Comparison of ENCODE assay signal across 25 cellular contexts in the genomic region with DNA sequence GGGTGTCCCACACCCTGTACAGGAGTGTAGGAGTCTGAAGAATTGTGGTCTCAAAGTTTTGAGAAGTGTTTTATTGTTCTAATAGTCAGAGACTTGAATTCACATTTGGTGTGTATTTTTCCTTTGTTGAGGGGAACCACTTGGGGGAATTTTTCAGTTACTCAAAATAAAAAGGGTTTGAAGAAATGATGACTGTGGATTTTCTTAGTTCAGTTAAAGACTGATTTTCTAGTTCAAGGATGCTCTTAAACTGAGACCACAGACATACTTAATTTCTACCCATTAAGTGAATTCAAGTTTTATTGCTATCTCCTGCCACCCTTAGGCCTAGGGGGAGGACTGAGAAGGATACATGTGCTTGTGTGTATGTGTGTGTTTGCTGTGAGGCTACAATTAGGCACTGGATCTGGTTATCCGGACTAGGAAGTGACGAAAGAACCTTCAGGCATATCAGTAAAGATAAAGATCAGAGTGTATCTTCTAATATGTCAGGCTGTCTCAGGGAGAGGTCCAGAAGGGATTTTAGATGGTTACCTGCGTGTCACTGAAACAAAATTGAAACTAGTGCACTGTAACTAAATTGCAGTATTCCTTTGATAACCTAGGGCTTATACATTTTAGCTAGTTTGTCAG.
DNase-seq lines count a peak whose midpoint lies in the region; ATAC-seq and TF ChIP-seq lines count a peak whose summit lies in the region.
"Had no signal": no experiment of that assay in that cellular context is flagged by ENCODE, and none has a peak within 500 bp of the region (broad histone marks: within the 10 kb centered on the region; RNA-seq: fewer than 3 reads in every experiment).

No MANE protein-coding gene starts in this region.

- no peak overlapping the region for H3K14ac ChIP-seq in neuronal stem cell (ENCODE audit: low read length)

- no peak overlapping the region for H3K23ac ChIP-seq in neuronal stem cell (ENCODE audit: low read depth, low read length, poor library complexity)

- H3F3A ChIP-seq in SK-N-SH (replicated peaks; ENCODE audit: insufficient read depth): no peaks in the 10 kb centered on the region
- no peaks in the 10 kb centered on the region for H3F3A ChIP-seq in GM23338 (replicated peaks; ENCODE audit: low read depth)

- H3K36me3 ChIP-seq in SK-N-SH (replicated peaks in 1 of 2; ENCODE audit: control insufficient read depth in 1 of 2, insufficient read depth in 2 of 2, low read length in 1 of 2) (no peaks in the 10 kb centered on the region), GM23338 (ENCODE audit: insufficient read depth) (no peaks in the 10 kb centered on the region), OCI-LY3 (replicated peaks; ENCODE audit: low read depth, low read length) (no peaks in the 10 kb centered on the region), neuronal stem cell (replicated peaks in 1 of 2; ENCODE audit: control insufficient read depth in 2 of 2, insufficient read depth in 2 of 2, low read length in 2 of 2) (no peaks in the 10 kb centered on the region), heart right ventricle (no peaks in the 10 kb centered on the region)
- H3K36me3 ChIP-seq: BE2C; BLaER1 treated with 17β-estradiol and CSF1 and Interleukin-3, amounts not matched to agents 10 nM and 100 nM; HAP-1 had no signal

- peak overlapping the region in 1 of 2 experiments; percentile 14; a peak in 1 of 4 replicates for H3K27ac ChIP-seq in SK-N-SH (ENCODE audit: low read depth in 2 of 2, low read length in 1 of 2)
- H3K27ac ChIP-seq in GM23338 (ENCODE audit: low read depth): no peak overlapping the region
- H3K27ac ChIP-seq in OCI-LY3 (ENCODE audit: low read length): no peak overlapping the region
- H3K27ac ChIP-seq in neuronal stem cell (replicated peaks; ENCODE audit: low read length): no peak overlapping the region
- no peak overlapping the region for H3K27ac ChIP-seq in heart right ventricle
- H3K27ac ChIP-seq: A549; BLaER1 treated with 17β-estradiol and CSF1 and Interleukin-3, amounts not matched to agents 10 nM and 100 nM; GM23248 had no signal

- H4K20me1 ChIP-seq in SK-N-SH (ENCODE audit: insufficient read depth) (no peaks in the 10 kb centered on the region), GM23338 (replicated peaks; ENCODE audit: insufficient read depth) (no peaks in the 10 kb centered on the region), OCI-LY3 (ENCODE audit: insufficient read depth, low read length) (no peaks in the 10 kb centered on the region)
- H4K20me1 ChIP-seq: BLaER1 treated with 17β-estradiol and CSF1 and Interleukin-3, amounts not matched to agents 10 nM and 100 nM had no signal

- CTCF ChIA-PET in SK-N-SH (lab: Yijun Ruan, JAX): no interaction called here

- H3K4me2 ChIP-seq in SK-N-SH (no peak overlapping the region), GM23338 (no peak overlapping the region), OCI-LY3 (ENCODE audit: low read length) (peak overlapping the region; percentile 26), neuronal stem cell (ENCODE audit: insufficient read depth, low read length, poor library complexity, severe bottlenecking) (no peak overlapping the region)
- H3K4me2 ChIP-seq: A549; BLaER1 treated with 17β-estradiol and CSF1 and Interleukin-3, amounts not matched to agents 10 nM and 100 nM had no signal

- H3K4me1 Mint-ChIP-seq in GM23338: peaks cover 8% of the 10 kb centered on the region
- H3K4me1 Mint-ChIP-seq: CD14-positive monocyte; CD8-positive, alpha-beta memory T cell had no signal

- no peaks in the 10 kb centered on the region for H3K9me3 Mint-ChIP-seq in GM23338

- H2BK12ac ChIP-seq in neuronal stem cell (ENCODE audit: low read length): no peak overlapping the region

- H3K9me3 ChIP-seq in SK-N-SH (no peaks in the 10 kb centered on the region), OCI-LY3 (ENCODE audit: insufficient read depth, low read length) (no peaks in the 10 kb centered on the region), neuronal stem cell (replicated peaks in 1 of 2; ENCODE audit: control insufficient read depth in 2 of 2, insufficient read depth in 1 of 2, low read depth in 1 of 2, low read length in 2 of 2) (no peaks in the 10 kb centered on the region), heart right ventricle (peaks cover 0 to 2% (median 0%) of the 10 kb centered on the region in 11 donors)
- H3K9me3 ChIP-seq: A549; BE2C; BLaER1 treated with 17β-estradiol and CSF1 and Interleukin-3, amounts not matched to agents 10 nM and 100 nM; HAP-1 had no signal

- no peak overlapping the region for H3K4me3 Mint-ChIP-seq in GM23338
- H3K4me3 Mint-ChIP-seq: CD14-positive monocyte; CD4-positive, alpha-beta T cell; CD8-positive, alpha-beta memory T cell; HFFc6 had no signal

- no peak overlapping the region for H4K8ac ChIP-seq in neuronal stem cell (ENCODE audit: low read depth, low read length)

- no peaks in the 10 kb centered on the region for H3K27me3 ChIP-seq in SK-N-SH (ENCODE audit: insufficient read depth)
- H3K27me3 ChIP-seq in GM23338 (ENCODE audit: insufficient read depth): no peaks in the 10 kb centered on the region
- no peaks in the 10 kb centered on the region for H3K27me3 ChIP-seq in OCI-LY3 (ENCODE audit: low read depth, low read length)
- no peaks in the 10 kb centered on the region for H3K27me3 ChIP-seq in neuronal stem cell (ENCODE audit: control insufficient read depth in 3 of 3, insufficient read depth in 3 of 3, low read depth in 1 of 3, low read length in 3 of 3)
- H3K27me3 ChIP-seq in heart right ventricle: no peaks in the 10 kb centered on the region
- H3K27me3 ChIP-seq: BE2C; BLaER1 treated with 17β-estradiol and CSF1 and Interleukin-3, amounts not matched to agents 10 nM and 100 nM had no signal

- H3K27ac Mint-ChIP-seq in GM23338: no peak overlapping the region
- H3K27ac Mint-ChIP-seq: CD14-positive monocyte; CD4-positive, alpha-beta T cell; CD8-positive, alpha-beta memory T cell; HFFc6 had no signal

- TF ChIP-seq CTCF in SK-N-SH (IDR thresholded peaks at IDR 0.05): no peak
- TF ChIP-seq CTCF in GM23338 (conservative IDR thresholded peaks at IDR 0.05; ENCODE audit: low read depth in 2 of 2): no peak
- TF ChIP-seq CTCF in OCI-LY3 (IDR thresholded peaks at IDR 0.05; ENCODE audit: low read depth, low read length): no peak
- TF ChIP-seq CTCF in heart right ventricle (IDR thresholded peaks at IDR 0.05): no peak

- H3K4me1 ChIP-seq in SK-N-SH (ENCODE audit: control insufficient read depth in 1 of 2, insufficient read depth in 2 of 2, low read depth in 1 of 2, low read length in 1 of 2) (peaks cover 0 to 4% of the 10 kb centered on the region in 2 experiments; a peak in 1 of 4 replicates), GM23338 (ENCODE audit: insufficient read depth) (peaks cover 8% of the 10 kb centered on the region; the same call in 1 of the 2 replicates), OCI-LY3 (ENCODE audit: low read length) (peaks cover 14% of the 10 kb centered on the region), neuronal stem cell (ENCODE audit: control insufficient read depth in 2 of 2, insufficient read depth in 1 of 2, low read depth in 1 of 2, low read length in 2 of 2) (no peaks in the 10 kb centered on the region), heart right ventricle (no peaks in the 10 kb centered on the region)
- H3K4me1 ChIP-seq: A549, HAP-1 had no signal

- no peak overlapping the region for H2AK5ac ChIP-seq in neuronal stem cell (ENCODE audit: low read depth, low read length)

- no peak overlapping the region for H2BK15ac ChIP-seq in neuronal stem cell (ENCODE audit: low read length)

- no peaks in the 10 kb centered on the region for H3K79me1 ChIP-seq in neuronal stem cell (ENCODE audit: low read depth, low read length)

- no peak overlapping the region for H2BK120ac ChIP-seq in neuronal stem cell (ENCODE audit: low read depth, low read length)

- intact Hi-C loops in heart right ventricle (cut with DNase I): no loop called here

- H3K79me2 ChIP-seq in SK-N-SH (ENCODE audit: insufficient read depth) (no peaks in the 10 kb centered on the region), GM23338 (replicated peaks; ENCODE audit: insufficient read depth) (no peaks in the 10 kb centered on the region), OCI-LY3 (ENCODE audit: low read length) (no peaks in the 10 kb centered on the region)

- no peak overlapping the region for H4K91ac ChIP-seq in neuronal stem cell (ENCODE audit: low read depth, low read length, poor library complexity)

- no peaks in the 10 kb centered on the region for H3K27me3 Mint-ChIP-seq in GM23338 (ENCODE audit: insufficient read depth, low read depth, poor library complexity)
- H3K27me3 Mint-ChIP-seq: CD4-positive, alpha-beta T cell; CD8-positive, alpha-beta memory T cell had no signal

- TF ChIP-seq RAD21 in SK-N-SH (IDR thresholded peaks at IDR 0.05; ENCODE audit: low read length): no peak

- peak; percentile 17 for DNase-seq in SK-N-SH
- DNase-seq in GM23338 (ENCODE audit: low spot score): no peak
- DNase-seq in neuronal stem cell (ENCODE audit: low spot score): no peak
- DNase-seq in heart right ventricle: no peak
- DNase-seq in NOMO-1 treated with dmso at 0.1 percent for 144 hours (lab: John Stamatoyannopoulos, UW; ENCODE audit: unreplicated experiment): no peak
- DNase-seq: 8988T; ACHN; AML-193; BE2C; Calu3; CD4-positive, alpha-beta T cell; CD8-positive, alpha-beta memory T cell; COR-L47; DMS153; EL; GDM1; GM23248; HFFc6 had no signal

- no peak overlapping the region for H2BK5ac ChIP-seq in neuronal stem cell (ENCODE audit: low read length)

- no peaks in the 10 kb centered on the region for H3K36me3 Mint-ChIP-seq in GM23338 (ENCODE audit: low read depth)
- H3K36me3 Mint-ChIP-seq: CD14-positive monocyte; CD8-positive, alpha-beta memory T cell had no signal

- POLR2A ChIA-PET in SK-N-SH (lab: Yijun Ruan, JAX): no interaction called here

- H3K9ac ChIP-seq in SK-N-SH (no peak overlapping the region), OCI-LY3 (ENCODE audit: low read length) (no peak overlapping the region), neuronal stem cell (ENCODE audit: low read depth, low read length, poor library complexity) (no peak overlapping the region)
- H3K9ac ChIP-seq: BLaER1 treated with 17β-estradiol and CSF1 and Interleukin-3, amounts not matched to agents 10 nM and 100 nM; GM23248 had no signal

- ATAC-seq in SK-N-SH treated with all-trans-retinoic acid at 6 μM for 48 hours: no peak
- ATAC-seq in GM23338: no peak
- ATAC-seq in heart right ventricle: no peak
- ATAC-seq: A549 had no signal

- no peak overlapping the region for H3K4ac ChIP-seq in neuronal stem cell (ENCODE audit: low read length)

- H2AFZ ChIP-seq in SK-N-SH (ENCODE audit: low read depth) (no peak overlapping the region), GM23338 (peak overlapping the region; percentile 87), OCI-LY3 (ENCODE audit: low read depth, low read length) (peak overlapping the region; percentile 8; the same call in 1 of the 2 replicates), neuronal stem cell (ENCODE audit: low read length) (peak overlapping the region; percentile 47)
- H2AFZ ChIP-seq: GM23248 had no signal

- H3K4me3 ChIP-seq in SK-N-SH (ENCODE audit: low read depth in 2 of 2, low read length in 1 of 2) (no peak overlapping the region), GM23338 (no peak overlapping the region), OCI-LY3 (ENCODE audit: low read length) (no peak overlapping the region), neuronal stem cell (ENCODE audit: low read length in 2 of 2) (no peak overlapping the region), heart right ventricle (no peak overlapping the region)
- H3K4me3 ChIP-seq: A549; BLaER1 treated with 17β-estradiol and CSF1 and Interleukin-3, amounts not matched to agents 10 nM and 100 nM; GM12878; GM23248; HAP-1 had no signal

- H3K9me2 ChIP-seq in SK-N-SH (no peaks in the 10 kb centered on the region), GM23338 (ENCODE audit: insufficient read depth) (peaks cover 5% of the 10 kb centered on the region; the same call in 1 of the 2 replicates)

- 58% methylated on average over 3 of the region's 3 CpGs for WGBS in SK-N-SH (ENCODE audit: low lambda C conversion rate)
- no CpG with 5 or more reads among the region's 3 CpGs for WGBS in neuronal stem cell (ENCODE audit: extremely low coverage in 2 of 2, insufficient read length in 2 of 2, insufficient replicate concordance in 1 of 2), 2 donors
- WGBS in heart right ventricle, 2 donors: 77 to 87% methylated on average over 3 of the region's 3 CpGs

- no peak overlapping the region for H3K18ac ChIP-seq in neuronal stem cell (ENCODE audit: low read length)

- TF ChIP-seq EP300 in SK-N-SH (IDR thresholded peaks at IDR 0.05; ENCODE audit: borderline replicate concordance in 1 of 2, low read depth in 1 of 2, low read length in 1 of 2): peak in 1 of 2 experiments; percentile 73; a peak in 2 of 4 replicates
